In the genomic region with DNA sequence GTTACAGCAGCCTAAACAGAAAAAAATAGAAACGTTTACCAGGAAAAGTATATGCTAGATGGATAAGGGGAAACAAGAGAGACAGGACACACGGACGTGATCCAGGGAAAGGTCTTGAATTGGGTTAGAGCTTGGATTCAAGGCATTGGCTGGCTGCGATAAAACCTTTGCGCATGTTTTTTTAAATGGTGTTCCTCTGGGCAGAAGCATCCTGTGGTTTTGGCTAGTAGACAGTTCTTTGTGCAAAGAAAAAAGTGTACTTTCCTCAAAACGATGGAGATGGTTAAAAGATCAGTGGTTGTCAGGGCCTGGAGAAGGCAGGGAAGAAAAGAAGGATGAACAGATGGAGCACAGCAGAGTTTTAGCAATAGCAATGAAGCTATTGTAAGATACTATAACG, we compare ENCODE assay signal across 27 cellular contexts. TPM values are rescaled to one million over a fixed set of nuclear protein-coding genes. Genes with fewer than 3 reads are reported as not detected.
"Had no signal": no experiment of that assay in that cellular context is flagged by ENCODE, and none has a peak within 500 bp of the region (broad histone marks: within the 10 kb centered on the region; RNA-seq: fewer than 3 reads in every experiment).

No MANE protein-coding gene starts in this region.

- ATAC-seq: esophagus mucosa; heart right ventricle; left cardiac atrium; left lung; lower lobe of right lung; naive thymus-derived CD4-positive, alpha-beta T cell; stimulated activated effector memory CD8-positive, alpha-beta T cell treated with anti-CD3 and anti-CD28 coated beads, Interleukin-12 subunit alpha, Interleukin-12 subunit beta, amount 100 ng/mL, for 72 hours had no signal

- H3K36me3 Mint-ChIP-seq: memory B cell; naive thymus-derived CD4-positive, alpha-beta T cell; neural progenitor cell; stimulated activated effector memory CD8-positive, alpha-beta T cell treated with anti-CD3 and anti-CD28 coated beads, Interleukin-12 subunit alpha, Interleukin-12 subunit beta, amount 100 ng/mL, for 72 hours; type B pancreatic cell had no signal

- H3K27me3 ChIP-seq: dorsolateral prefrontal cortex, heart right ventricle, left lung, sigmoid colon, stomach, testis, tibial artery had no signal

- H3K9ac ChIP-seq: neural progenitor cell, parathyroid adenoma had no signal

- H3K4me3 Mint-ChIP-seq: memory B cell; naive thymus-derived CD4-positive, alpha-beta T cell; nephron; neural progenitor cell; stimulated activated effector memory CD8-positive, alpha-beta T cell treated with anti-CD3 and anti-CD28 coated beads, Interleukin-12 subunit alpha, Interleukin-12 subunit beta, amount 100 ng/mL, for 72 hours; type B pancreatic cell had no signal

- H3K9me3 ChIP-seq: heart right ventricle, left lung, lower lobe of right lung, sigmoid colon, stomach, testis, tibial artery had no signal

- H3K36me3 ChIP-seq: heart right ventricle, left lung, lower lobe of right lung, neural progenitor cell, sigmoid colon, stomach, tibial artery had no signal

- H3K4me1 ChIP-seq: neural progenitor cell, parathyroid adenoma, testis had no signal

- H3K9me3 Mint-ChIP-seq: memory B cell; nephron; stimulated activated effector memory CD8-positive, alpha-beta T cell treated with anti-CD3 and anti-CD28 coated beads, Interleukin-12 subunit alpha, Interleukin-12 subunit beta, amount 100 ng/mL, for 72 hours had no signal

- H3K27ac Mint-ChIP-seq: memory B cell; naive thymus-derived CD4-positive, alpha-beta T cell; nephron; neural progenitor cell; progenitor cell of endocrine pancreas; stimulated activated effector memory CD8-positive, alpha-beta T cell treated with anti-CD3 and anti-CD28 coated beads, Interleukin-12 subunit alpha, Interleukin-12 subunit beta, amount 100 ng/mL, for 72 hours; type B pancreatic cell had no signal

- DNase-seq: dorsolateral prefrontal cortex; effector CD4-positive, alpha-beta T cell; foreskin melanocyte; glutamatergic neuron; heart right ventricle; hippocampal formation; left cardiac atrium; left lung; lower lobe of right lung; midbrain; naive thymus-derived CD4-positive, alpha-beta T cell; sigmoid colon; stimulated activated CD4-positive, alpha-beta T cell treated with anti-CD3 and anti-CD28 coated beads, Interleukin-2, amount 100 ng/mL, for 24 hours; stimulated activated CD4-positive, alpha-beta T cell treated with anti-CD3 and anti-CD28 coated beads, Interleukin-4, amount 100 ng/mL, for 24 hours; stimulated activated naive CD4-positive, alpha-beta T cell treated with Interleukin-2 at 50 U/mL for 16 hours; stomach; testis; tibial artery had no signal

- H3K4me1 Mint-ChIP-seq: memory B cell; naive thymus-derived CD4-positive, alpha-beta T cell; nephron; stimulated activated effector memory CD8-positive, alpha-beta T cell treated with anti-CD3 and anti-CD28 coated beads, Interleukin-12 subunit alpha, Interleukin-12 subunit beta, amount 100 ng/mL, for 72 hours had no signal

- H3K4me3 ChIP-seq: dorsolateral prefrontal cortex, left lung, lower lobe of right lung, neural progenitor cell, stomach, testis, tibial artery had no signal

- H3K27ac ChIP-seq: dorsolateral prefrontal cortex, epithelial cell of prostate, left lung, lower lobe of right lung, neural progenitor cell, parathyroid adenoma, sigmoid colon, stomach, testis, tibial artery had no signal

- H3K27me3 Mint-ChIP-seq: type B pancreatic cell had no signal

RNA-seq across cellular contexts. Expression of a gene that starts 37.5 kb away (rescaled TPM):
- polyA plus RNA-seq: naive thymus-derived CD4-positive, alpha-beta T cell had no signal
